Comparison of ENCODE assay signal across 2 cellular contexts in the genomic region with DNA sequence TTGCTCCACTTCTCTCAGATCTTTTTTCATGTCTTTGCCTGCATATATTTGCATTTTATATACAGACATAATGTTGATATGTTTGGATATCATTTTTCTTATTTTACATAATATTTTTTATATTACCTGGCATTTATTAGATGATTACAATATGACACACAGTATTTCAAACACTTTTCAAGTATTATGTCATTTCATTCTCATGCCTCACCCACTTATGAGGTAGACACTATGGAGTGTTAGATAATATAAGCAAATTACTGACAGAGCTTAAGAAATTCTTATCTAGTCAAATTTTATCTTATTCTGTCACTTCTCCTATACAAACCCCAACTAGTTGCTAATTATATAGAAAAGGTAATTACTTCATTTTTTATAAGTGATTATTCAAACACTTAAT.
TF ChIP-seq lines count a peak whose summit lies in the region.

No MANE protein-coding gene starts in this region.

TF ChIP-seq in HCT116, 20 proteins besides CTCF, POLR2A, EP300 and RAD21:
- TF ChIP-seq ELF1 (IDR thresholded peaks at IDR 0.05; ENCODE audit: borderline replicate concordance, low read depth) (no peak), CBX3 (IDR thresholded peaks at IDR 0.05; ENCODE audit: low read depth) (no peak), JUND (IDR thresholded peaks at IDR 0.05) (no peak), CEBPB (IDR thresholded peaks at IDR 0.05; ENCODE audit: low read depth) (no peak), SRF (IDR thresholded peaks at IDR 0.05; ENCODE audit: low read depth) (no peak), EZH2phosphoT487 (IDR thresholded peaks at IDR 0.05; ENCODE audit: borderline replicate concordance) (no peak), ZFX (IDR thresholded peaks at IDR 0.05) (no peak), YY1 (IDR thresholded peaks at IDR 0.05; ENCODE audit: extremely low read depth, insufficient replicate concordance, low read depth, low read length) (no peak), ZNF274 (IDR thresholded peaks at IDR 0.05; ENCODE audit: low read depth, low read length) (no peak), SIN3A (IDR thresholded peaks at IDR 0.05; ENCODE audit: low read depth) (no peak), TCF7L2 (IDR thresholded peaks at IDR 0.05; ENCODE audit: borderline replicate concordance, extremely low read depth, insufficient read depth, insufficient read length) (no peak), FOSL1 (IDR thresholded peaks at IDR 0.05; ENCODE audit: low read depth) (no peak), POLR2AphosphoS5 (IDR thresholded peaks at IDR 0.05; ENCODE audit: low read depth, low read length) (no peak)
- TF ChIP-seq, protein P1, sequence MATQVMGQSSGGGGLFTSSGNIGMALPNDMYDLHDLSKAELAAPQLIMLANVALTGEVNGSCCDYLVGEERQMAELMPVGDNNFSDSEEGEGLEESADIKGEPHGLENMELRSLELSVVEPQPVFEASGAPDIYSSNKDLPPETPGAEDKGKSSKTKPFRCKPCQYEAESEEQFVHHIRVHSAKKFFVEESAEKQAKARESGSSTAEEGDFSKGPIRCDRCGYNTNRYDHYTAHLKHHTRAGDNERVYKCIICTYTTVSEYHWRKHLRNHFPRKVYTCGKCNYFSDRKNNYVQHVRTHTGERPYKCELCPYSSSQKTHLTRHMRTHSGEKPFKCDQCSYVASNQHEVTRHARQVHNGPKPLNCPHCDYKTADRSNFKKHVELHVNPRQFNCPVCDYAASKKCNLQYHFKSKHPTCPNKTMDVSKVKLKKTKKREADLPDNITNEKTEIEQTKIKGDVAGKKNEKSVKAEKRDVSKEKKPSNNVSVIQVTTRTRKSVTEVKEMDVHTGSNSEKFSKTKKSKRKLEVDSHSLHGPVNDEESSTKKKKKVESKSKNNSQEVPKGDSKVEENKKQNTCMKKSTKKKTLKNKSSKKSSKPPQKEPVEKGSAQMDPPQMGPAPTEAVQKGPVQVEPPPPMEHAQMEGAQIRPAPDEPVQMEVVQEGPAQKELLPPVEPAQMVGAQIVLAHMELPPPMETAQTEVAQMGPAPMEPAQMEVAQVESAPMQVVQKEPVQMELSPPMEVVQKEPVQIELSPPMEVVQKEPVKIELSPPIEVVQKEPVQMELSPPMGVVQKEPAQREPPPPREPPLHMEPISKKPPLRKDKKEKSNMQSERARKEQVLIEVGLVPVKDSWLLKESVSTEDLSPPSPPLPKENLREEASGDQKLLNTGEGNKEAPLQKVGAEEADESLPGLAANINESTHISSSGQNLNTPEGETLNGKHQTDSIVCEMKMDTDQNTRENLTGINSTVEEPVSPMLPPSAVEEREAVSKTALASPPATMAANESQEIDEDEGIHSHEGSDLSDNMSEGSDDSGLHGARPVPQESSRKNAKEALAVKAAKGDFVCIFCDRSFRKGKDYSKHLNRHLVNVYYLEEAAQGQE (IDR thresholded peaks at IDR 0.05; ENCODE audit: low read depth): no peak
- TF ChIP-seq, protein P2, sequence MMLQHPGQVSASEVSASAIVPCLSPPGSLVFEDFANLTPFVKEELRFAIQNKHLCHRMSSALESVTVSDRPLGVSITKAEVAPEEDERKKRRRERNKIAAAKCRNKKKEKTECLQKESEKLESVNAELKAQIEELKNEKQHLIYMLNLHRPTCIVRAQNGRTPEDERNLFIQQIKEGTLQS (IDR thresholded peaks at IDR 0.05): no peak

TF ChIP-seq in HepG2, 621 proteins besides CTCF, POLR2A, EP300 and RAD21:
- TF ChIP-seq PPARG (CRISPR knock-in tag; conservative IDR thresholded peaks at IDR 0.05) (no peak), ZMYM2 (CRISPR knock-in tag; IDR thresholded peaks at IDR 0.05) (no peak), ZNF382 (CRISPR knock-in tag; IDR thresholded peaks at IDR 0.05; ENCODE audit: borderline replicate concordance) (no peak), ZBTB20 (CRISPR knock-in tag; IDR thresholded peaks at IDR 0.05; ENCODE audit: borderline replicate concordance, low read depth) (no peak), ZNF451 (CRISPR knock-in tag; IDR thresholded peaks at IDR 0.05) (no peak), ZNF446 (CRISPR knock-in tag; IDR thresholded peaks at IDR 0.05) (no peak), ZBTB7A (CRISPR knock-in tag; IDR thresholded peaks at IDR 0.05) (no peak), ZNF567 (CRISPR knock-in tag; IDR thresholded peaks at IDR 0.05; ENCODE audit: borderline replicate concordance) (no peak), REPIN1 (CRISPR knock-in tag; IDR thresholded peaks at IDR 0.05; ENCODE audit: borderline replicate concordance, low read depth) (no peak), ZSCAN22 (CRISPR knock-in tag; IDR thresholded peaks at IDR 0.05) (no peak), RAD51 (IDR thresholded peaks at IDR 0.05; ENCODE audit: borderline replicate concordance) (no peak), WIZ (CRISPR knock-in tag; IDR thresholded peaks at IDR 0.05) (no peak)
- TF ChIP-seq, protein P3, sequence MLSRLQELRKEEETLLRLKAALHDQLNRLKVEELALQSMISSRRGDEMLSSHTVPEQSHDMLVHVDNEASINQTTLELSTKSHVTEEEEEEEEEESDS (CRISPR knock-in tag; IDR thresholded peaks at IDR 0.05; ENCODE audit: borderline replicate concordance): no peak
- TF ChIP-seq, protein P4, sequence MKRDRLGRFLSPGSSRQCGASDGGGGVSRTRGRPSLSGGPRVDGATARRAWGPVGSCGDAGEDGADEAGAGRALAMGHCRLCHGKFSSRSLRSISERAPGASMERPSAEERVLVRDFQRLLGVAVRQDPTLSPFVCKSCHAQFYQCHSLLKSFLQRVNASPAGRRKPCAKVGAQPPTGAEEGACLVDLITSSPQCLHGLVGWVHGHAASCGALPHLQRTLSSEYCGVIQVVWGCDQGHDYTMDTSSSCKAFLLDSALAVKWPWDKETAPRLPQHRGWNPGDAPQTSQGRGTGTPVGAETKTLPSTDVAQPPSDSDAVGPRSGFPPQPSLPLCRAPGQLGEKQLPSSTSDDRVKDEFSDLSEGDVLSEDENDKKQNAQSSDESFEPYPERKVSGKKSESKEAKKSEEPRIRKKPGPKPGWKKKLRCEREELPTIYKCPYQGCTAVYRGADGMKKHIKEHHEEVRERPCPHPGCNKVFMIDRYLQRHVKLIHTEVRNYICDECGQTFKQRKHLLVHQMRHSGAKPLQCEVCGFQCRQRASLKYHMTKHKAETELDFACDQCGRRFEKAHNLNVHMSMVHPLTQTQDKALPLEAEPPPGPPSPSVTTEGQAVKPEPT (CRISPR knock-in tag; IDR thresholded peaks at IDR 0.05; ENCODE audit: low read depth): no peak
- TF ChIP-seq, protein P5, sequence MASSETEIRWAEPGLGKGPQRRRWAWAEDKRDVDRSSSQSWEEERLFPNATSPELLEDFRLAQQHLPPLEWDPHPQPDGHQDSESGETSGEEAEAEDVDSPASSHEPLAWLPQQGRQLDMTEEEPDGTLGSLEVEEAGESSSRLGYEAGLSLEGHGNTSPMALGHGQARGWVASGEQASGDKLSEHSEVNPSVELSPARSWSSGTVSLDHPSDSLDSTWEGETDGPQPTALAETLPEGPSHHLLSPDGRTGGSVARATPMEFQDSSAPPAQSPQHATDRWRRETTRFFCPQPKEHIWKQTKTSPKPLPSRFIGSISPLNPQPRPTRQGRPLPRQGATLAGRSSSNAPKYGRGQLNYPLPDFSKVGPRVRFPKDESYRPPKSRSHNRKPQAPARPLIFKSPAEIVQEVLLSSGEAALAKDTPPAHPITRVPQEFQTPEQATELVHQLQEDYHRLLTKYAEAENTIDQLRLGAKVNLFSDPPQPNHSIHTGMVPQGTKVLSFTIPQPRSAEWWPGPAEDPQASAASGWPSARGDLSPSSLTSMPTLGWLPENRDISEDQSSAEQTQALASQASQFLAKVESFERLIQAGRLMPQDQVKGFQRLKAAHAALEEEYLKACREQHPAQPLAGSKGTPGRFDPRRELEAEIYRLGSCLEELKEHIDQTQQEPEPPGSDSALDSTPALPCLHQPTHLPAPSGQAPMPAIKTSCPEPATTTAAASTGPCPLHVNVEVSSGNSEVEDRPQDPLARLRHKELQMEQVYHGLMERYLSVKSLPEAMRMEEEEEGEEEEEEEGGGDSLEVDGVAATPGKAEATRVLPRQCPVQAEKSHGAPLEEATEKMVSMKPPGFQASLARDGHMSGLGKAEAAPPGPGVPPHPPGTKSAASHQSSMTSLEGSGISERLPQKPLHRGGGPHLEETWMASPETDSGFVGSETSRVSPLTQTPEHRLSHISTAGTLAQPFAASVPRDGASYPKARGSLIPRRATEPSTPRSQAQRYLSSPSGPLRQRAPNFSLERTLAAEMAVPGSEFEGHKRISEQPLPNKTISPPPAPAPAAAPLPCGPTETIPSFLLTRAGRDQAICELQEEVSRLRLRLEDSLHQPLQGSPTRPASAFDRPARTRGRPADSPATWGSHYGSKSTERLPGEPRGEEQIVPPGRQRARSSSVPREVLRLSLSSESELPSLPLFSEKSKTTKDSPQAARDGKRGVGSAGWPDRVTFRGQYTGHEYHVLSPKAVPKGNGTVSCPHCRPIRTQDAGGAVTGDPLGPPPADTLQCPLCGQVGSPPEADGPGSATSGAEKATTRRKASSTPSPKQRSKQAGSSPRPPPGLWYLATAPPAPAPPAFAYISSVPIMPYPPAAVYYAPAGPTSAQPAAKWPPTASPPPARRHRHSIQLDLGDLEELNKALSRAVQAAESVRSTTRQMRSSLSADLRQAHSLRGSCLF (CRISPR knock-in tag; IDR thresholded peaks at IDR 0.05; ENCODE audit: borderline replicate concordance): no peak
- TF ChIP-seq, protein P6, sequence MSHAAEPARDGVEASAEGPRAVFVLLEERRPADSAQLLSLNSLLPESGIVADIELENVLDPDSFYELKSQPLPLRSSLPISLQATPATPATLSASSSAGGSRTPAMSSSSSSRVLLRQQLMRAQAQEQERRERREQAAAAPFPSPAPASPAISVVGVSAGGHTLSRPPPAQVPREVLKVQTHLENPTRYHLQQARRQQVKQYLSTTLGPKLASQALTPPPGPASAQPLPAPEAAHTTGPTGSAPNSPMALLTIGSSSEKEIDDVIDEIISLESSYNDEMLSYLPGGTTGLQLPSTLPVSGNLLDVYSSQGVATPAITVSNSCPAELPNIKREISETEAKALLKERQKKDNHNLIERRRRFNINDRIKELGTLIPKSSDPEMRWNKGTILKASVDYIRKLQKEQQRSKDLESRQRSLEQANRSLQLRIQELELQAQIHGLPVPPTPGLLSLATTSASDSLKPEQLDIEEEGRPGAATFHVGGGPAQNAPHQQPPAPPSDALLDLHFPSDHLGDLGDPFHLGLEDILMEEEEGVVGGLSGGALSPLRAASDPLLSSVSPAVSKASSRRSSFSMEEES (CRISPR knock-in tag; IDR thresholded peaks at IDR 0.05): no peak
- TF ChIP-seq, protein P7, sequence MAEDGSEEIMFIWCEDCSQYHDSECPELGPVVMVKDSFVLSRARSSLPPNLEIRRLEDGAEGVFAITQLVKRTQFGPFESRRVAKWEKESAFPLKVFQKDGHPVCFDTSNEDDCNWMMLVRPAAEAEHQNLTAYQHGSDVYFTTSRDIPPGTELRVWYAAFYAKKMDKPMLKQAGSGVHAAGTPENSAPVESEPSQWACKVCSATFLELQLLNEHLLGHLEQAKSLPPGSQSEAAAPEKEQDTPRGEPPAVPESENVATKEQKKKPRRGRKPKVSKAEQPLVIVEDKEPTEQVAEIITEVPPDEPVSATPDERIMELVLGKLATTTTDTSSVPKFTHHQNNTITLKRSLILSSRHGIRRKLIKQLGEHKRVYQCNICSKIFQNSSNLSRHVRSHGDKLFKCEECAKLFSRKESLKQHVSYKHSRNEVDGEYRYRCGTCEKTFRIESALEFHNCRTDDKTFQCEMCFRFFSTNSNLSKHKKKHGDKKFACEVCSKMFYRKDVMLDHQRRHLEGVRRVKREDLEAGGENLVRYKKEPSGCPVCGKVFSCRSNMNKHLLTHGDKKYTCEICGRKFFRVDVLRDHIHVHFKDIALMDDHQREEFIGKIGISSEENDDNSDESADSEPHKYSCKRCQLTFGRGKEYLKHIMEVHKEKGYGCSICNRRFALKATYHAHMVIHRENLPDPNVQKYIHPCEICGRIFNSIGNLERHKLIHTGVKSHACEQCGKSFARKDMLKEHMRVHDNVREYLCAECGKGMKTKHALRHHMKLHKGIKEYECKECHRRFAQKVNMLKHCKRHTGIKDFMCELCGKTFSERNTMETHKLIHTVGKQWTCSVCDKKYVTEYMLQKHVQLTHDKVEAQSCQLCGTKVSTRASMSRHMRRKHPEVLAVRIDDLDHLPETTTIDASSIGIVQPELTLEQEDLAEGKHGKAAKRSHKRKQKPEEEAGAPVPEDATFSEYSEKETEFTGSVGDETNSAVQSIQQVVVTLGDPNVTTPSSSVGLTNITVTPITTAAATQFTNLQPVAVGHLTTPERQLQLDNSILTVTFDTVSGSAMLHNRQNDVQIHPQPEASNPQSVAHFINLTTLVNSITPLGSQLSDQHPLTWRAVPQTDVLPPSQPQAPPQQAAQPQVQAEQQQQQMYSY (CRISPR knock-in tag; IDR thresholded peaks at IDR 0.05): no peak
